ENCODE assay signal across 8 cellular contexts in the genomic region with DNA sequence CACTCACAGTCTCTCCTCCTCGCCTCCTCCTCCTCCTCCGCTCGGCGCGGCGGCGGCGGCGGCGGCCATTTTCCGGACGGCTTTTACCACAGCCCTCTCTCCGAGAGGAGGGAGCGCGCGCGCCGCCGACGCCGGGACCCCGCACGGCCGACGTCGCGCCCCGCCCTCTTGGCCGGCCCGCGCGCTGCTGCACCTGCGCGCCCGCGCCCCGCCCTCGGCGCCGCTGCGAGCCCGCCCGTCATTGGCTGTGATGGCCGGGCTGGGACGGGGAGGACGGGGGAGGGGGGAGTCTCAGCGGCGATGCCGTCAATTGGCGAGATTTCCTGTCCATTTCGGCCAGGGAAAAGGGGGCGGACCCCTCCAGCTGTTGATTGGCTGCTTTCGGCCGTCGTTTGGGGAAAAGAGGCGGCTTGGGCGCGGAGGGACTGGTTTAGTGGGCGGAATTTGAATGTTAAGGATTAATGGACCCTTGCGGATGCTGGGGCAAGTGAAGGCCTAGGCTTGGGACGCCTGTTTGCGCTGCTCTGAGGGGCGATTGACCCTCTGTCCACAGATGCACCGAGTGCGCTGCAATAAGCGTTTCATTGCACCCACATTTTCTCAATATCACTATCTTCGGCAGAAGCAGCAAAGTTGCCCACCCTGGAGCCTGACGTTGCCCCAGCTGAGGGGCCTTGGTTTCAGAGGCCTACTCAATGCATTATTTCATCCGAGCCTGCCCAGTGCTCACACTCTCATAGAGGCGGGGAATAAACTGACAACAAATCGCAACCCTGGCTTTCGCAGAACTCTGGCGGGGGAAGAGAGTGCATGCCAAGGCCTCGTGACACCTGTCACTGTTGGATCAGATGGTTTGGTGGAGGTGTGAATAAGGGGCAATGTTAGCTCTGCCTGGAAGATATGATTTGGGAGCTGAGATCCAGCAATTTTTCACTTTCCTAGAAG. TPM values are rescaled to one million over a fixed set of nuclear protein-coding genes. Genes with fewer than 3 reads are reported as not detected.
DNase-seq lines count a peak whose midpoint lies in the region; ATAC-seq, FAIRE-seq and TF ChIP-seq lines count a peak whose summit lies in the region.

A gene (minus strand): TSS at position 121 of the 945 bp plus-strand sequence.

- peak within 1 kb of the TSS; percentile 79 to 87 (median 86) for H3K9ac ChIP-seq in skeletal muscle tissue (ENCODE audit: low read depth in 1 of 3, low read length in 3 of 3)

- H3K27me3 ChIP-seq in skeletal muscle tissue (ENCODE audit: control insufficient read depth in 3 of 3, insufficient read depth in 3 of 3, low read length in 3 of 3): no peaks in the 10 kb centered on the region

- TF ChIP-seq RAD21 in A549 (conservative IDR thresholded peaks at IDR 0.05 in 1 of 2, IDR thresholded peaks at IDR 0.05 in 1 of 2): no peak

- no peaks in the 10 kb centered on the region for H3K36me3 ChIP-seq in skeletal muscle tissue (ENCODE audit: control insufficient read depth in 3 of 3, insufficient read depth in 3 of 3, low read length in 3 of 3)

- TF ChIP-seq CTCF in A549 (IDR thresholded peaks at IDR 0.05) (no peak), VCaP (conservative IDR thresholded peaks at IDR 0.05) (no peak)

- CTCF ChIA-PET in A549 (lab: Yijun Ruan, JAX): interaction anchor here (0.9 to 1.1 kb wide), 2 partner anchors 14 to 46 kb away, joined by 3 to 4 read pairs; no protein-coding TSS in a partner anchor

- POLR2A ChIA-PET in A549 (lab: Yijun Ruan, JAX): no interaction called here

- ATAC-seq in A549 (peak; percentile 92), GM18868 (IDR thresholded peaks at IDR 0.05; ENCODE audit: unreplicated experiment) (peak; percentile 90), HG03108 (IDR thresholded peaks at IDR 0.05; ENCODE audit: unreplicated experiment) (peak; percentile 84)

- H3K4me3 ChIP-seq in A549 (peak within 1 kb of the TSS; percentile 99), iPS-18c (ENCODE audit: insufficient read depth, low read depth, low read length) (peak within 1 kb of the TSS; percentile 55), skeletal muscle tissue (ENCODE audit: low read length in 3 of 3) (peak within 1 kb of the TSS; percentile 85 to 87 (median 86))

- H3K4me1 ChIP-seq in A549: peaks cover 28% of the 10 kb centered on the region
- H3K4me1 ChIP-seq in skeletal muscle tissue (ENCODE audit: control insufficient read depth in 3 of 3, insufficient read depth in 3 of 3, low read length in 3 of 3): peaks cover 25 to 31% (median 29%) of the 10 kb centered on the region in 3 donors

- 22% methylated on average over 20 of the region's 74 CpGs for WGBS in A549 (ENCODE audit: missing lambda C conversion rate)

- in situ Hi-C loops in T47D (cut with HindIII; ENCODE audit: low pct_unique_long_range_greater_than_20kb, low sequenced_read_pairs): no loop called here

- no peak for FAIRE-seq in A549 (lab: Jason Lieb, UNC)

- H3K4me2 ChIP-seq in A549: peak within 1 kb of the TSS; percentile 83

- TF ChIP-seq POLR2A in A549 (IDR thresholded peaks at IDR 0.05; ENCODE audit: low read length): peak; percentile 31

- H3K27ac ChIP-seq in A549: peak within 1 kb of the TSS; percentile 98 to 99
- peak within 1 kb of the TSS; percentile 87 for H3K27ac ChIP-seq in VCaP
- peak within 1 kb of the TSS; percentile 91 for H3K27ac ChIP-seq in skeletal muscle tissue (ENCODE audit: low read depth, low read length)

- no peak for TF ChIP-seq EP300 in A549 (IDR thresholded peaks at IDR 0.05)

- DNase-seq in A549 (ENCODE audit: low read depth in 1 of 2, low spot score in 1 of 2) (peak; percentile 93 to 95), NCI-H2196 treated with DMSO at 0.1 percent for 48 hours (lab: John Stamatoyannopoulos, UW; ENCODE audit: unreplicated experiment) (peak; percentile 84), T47D (ENCODE audit: low read depth in 1 of 2, low spot score in 1 of 2) (peak; percentile 89 to 92)

- no peaks in the 10 kb centered on the region for H3K9me3 ChIP-seq in A549
- peaks cover 2% of the 10 kb centered on the region for H3K9me3 ChIP-seq in iPS-18c (ENCODE audit: control insufficient read depth, insufficient read depth, low read length)
- H3K9me3 ChIP-seq in skeletal muscle tissue (ENCODE audit: control insufficient read depth in 3 of 3, low read length in 3 of 3): no peaks in the 10 kb centered on the region

TF ChIP-seq in A549, 52 proteins besides CTCF, POLR2A, EP300 and RAD21:
- TF ChIP-seq NFE2L2 (conservative IDR thresholded peaks at IDR 0.05; ENCODE audit: low read length): no peak
- TF ChIP-seq, protein P1, sequence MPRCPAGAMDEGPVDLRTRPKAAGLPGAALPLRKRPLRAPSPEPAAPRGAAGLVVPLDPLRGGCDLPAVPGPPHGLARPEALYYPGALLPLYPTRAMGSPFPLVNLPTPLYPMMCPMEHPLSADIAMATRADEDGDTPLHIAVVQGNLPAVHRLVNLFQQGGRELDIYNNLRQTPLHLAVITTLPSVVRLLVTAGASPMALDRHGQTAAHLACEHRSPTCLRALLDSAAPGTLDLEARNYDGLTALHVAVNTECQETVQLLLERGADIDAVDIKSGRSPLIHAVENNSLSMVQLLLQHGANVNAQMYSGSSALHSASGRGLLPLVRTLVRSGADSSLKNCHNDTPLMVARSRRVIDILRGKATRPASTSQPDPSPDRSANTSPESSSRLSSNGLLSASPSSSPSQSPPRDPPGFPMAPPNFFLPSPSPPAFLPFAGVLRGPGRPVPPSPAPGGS (IDR thresholded peaks at IDR 0.05): 0 out of 3 replicates have a peak, but pooled peaks have one; percentile 52
- no peak for TF ChIP-seq CBX2 (IDR thresholded peaks at IDR 0.05; ENCODE audit: borderline replicate concordance, low read depth)
- TF ChIP-seq RARB (CRISPR knock-in tag; IDR thresholded peaks at IDR 0.05): no peak
- TF ChIP-seq JUN (IDR thresholded peaks at IDR 0.05): 0 out of 5 replicates have a peak, but pooled peaks of 1 of the 2 experiments have one; percentile 6
- no peak for TF ChIP-seq ZSCAN20 (CRISPR knock-in tag; IDR thresholded peaks at IDR 0.05)
- TF ChIP-seq, protein P2, sequence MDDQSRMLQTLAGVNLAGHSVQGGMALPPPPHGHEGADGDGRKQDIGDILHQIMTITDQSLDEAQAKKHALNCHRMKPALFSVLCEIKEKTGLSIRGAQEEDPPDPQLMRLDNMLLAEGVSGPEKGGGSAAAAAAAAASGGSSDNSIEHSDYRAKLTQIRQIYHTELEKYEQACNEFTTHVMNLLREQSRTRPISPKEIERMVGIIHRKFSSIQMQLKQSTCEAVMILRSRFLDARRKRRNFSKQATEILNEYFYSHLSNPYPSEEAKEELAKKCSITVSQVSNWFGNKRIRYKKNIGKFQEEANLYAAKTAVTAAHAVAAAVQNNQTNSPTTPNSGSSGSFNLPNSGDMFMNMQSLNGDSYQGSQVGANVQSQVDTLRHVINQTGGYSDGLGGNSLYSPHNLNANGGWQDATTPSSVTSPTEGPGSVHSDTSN (IDR thresholded peaks at IDR 0.05): peak; percentile 72

RNA-seq across cellular contexts. Expression of the gene that starts here (rescaled TPM):
- 16.6 and 17.7 TPM in 2 replicates for polyA plus RNA-seq in A549 (2011; rRNA removed)
- 7.4 and 7.8 TPM in 2 replicates for polyA plus RNA-seq in A549 (2012; cell fraction: cytosol; rRNA removed)
- polyA plus RNA-seq in A549 (2012; cell fraction: nucleus; rRNA removed): 10.5 and 13.7 TPM in 2 replicates
- polyA plus RNA-seq in A549 (2017; fragmentation: RNase III; extraction: RNeasy Plus Mini Kit Qiagen cat#74134 plus additional on column Dnase treatment): 16.5 to 19.2 TPM (median 17.9 TPM) in 3 replicates
- 24.9 and 29.9 TPM in 2 replicates for polyA minus RNA-seq in A549 (2011; rRNA and poly(A)+ RNA removed)
- 10.4 TPM for total RNA-seq in skeletal muscle tissue

Comparison
In these comparisons a context has a peak if more than half of its experiments do, and no peak if none do; other contexts are left out.
1. Peak in every context shown above with its lines: DNase-seq, ATAC-seq, H3K4me3 ChIP-seq and H3K27ac ChIP-seq.